Comparison of ENCODE assay signal across 23 cellular contexts in the genomic region with DNA sequence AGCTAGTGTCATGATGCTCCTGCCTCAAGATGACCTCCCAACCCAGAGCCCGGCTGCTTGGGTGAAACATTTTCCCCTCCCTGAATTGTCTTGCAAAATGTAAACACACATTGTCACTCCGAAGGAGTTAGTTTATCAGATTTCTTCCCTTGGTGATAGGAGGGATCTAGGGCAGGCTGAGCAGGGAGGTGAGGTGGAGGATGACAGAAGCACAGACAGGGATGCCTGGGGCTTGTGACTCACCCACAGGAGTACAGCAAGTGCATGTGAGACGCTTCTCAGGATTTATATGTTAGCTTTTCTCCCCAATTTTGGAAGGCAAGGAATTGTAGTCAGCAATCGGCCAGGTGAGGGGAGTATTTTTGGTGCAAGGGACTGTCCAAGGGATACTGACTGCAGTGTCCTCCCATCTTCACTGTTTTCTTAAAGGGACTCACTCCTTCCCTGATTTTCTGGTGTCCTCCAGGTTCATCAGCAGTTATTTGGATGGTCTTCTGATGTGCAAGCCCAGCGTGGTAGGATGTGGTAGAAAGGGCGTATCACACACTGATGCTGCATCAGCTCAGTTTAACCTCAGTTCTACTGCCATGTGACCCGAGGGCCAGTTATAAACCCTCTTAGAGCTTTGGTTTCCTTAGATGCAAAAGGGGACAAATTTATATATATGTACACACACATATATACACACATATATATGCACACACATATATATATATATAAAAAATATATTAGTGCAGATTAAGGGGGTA. TPM values are rescaled to one million over a fixed set of nuclear protein-coding genes. Genes with fewer than 3 reads are reported as not detected.
A peak's percentile ranks its signal among the peaks of the same experiment; 100 is the strongest.
DNase-seq lines count a peak whose midpoint lies in the region; FAIRE-seq and TF ChIP-seq lines count a peak whose summit lies in the region.
"Had no signal": no experiment of that assay in that cellular context is flagged by ENCODE, and none has a peak within 500 bp of the region (broad histone marks: within the 10 kb centered on the region; RNA-seq: fewer than 3 reads in every experiment).

No MANE protein-coding gene starts in this region.

- dilution Hi-C loops in mammary epithelial cell (cut with HindIII; ENCODE audit: low sequenced_read_pairs): no loop called here

- 41% methylated on average over 7 of the region's 7 CpGs for WGBS in mammary epithelial cell (ENCODE audit: low coverage, missing lambda C conversion rate)

- BruUV-seq in mammary epithelial cell (replicated peaks; lab: Mats Ljungman, UMichigan): no TSS peak

- H3K4me3 ChIP-seq in mammary epithelial cell (replicated peaks in 1 of 3; ENCODE audit: insufficient read depth in 1 of 3, low read depth in 2 of 3, low read length in 3 of 3): no peak overlapping the region
- H3K4me3 ChIP-seq in colonic mucosa: no peak overlapping the region
- H3K4me3 ChIP-seq: thoracic aorta had no signal

- H3K79me2 ChIP-seq in mammary epithelial cell (ENCODE audit: insufficient read depth, low read length): no peaks in the 10 kb centered on the region

- H3K27ac ChIP-seq in mammary epithelial cell (ENCODE audit: insufficient read depth, low read depth, low read length) (no peak overlapping the region), colonic mucosa (no peak overlapping the region)
- H3K27ac ChIP-seq: thoracic aorta, VCaP had no signal

- DNase-seq in A172 (ENCODE audit: low spot score): peak; percentile 50
- DNase-seq in HTR-8/SVneo (ENCODE audit: insufficient read length, low spot score): peak; percentile 29
- DNase-seq in mammary epithelial cell: peak; percentile 57
- DNase-seq in kidney tubule cell (ENCODE audit: low spot score): peak; percentile 53
- no peak for DNase-seq in colonic mucosa
- DNase-seq in NCI-H1417 treated with DMSO at 0.1 percent for 48 hours (lab: John Stamatoyannopoulos, UW): no peak
- no peak for DNase-seq in activated T-cell treated with anti-CD3 and anti-CD28 coated beads, Interleukin-2, amount 50 U/mL, for 48 hours
- no peak for DNase-seq in NCI-H2171 (lab: John Stamatoyannopoulos, UW)
- DNase-seq: 8988T; activated CD4-positive, alpha-beta T cell treated with anti-CD3 and anti-CD28 coated beads for 4 hours; activated CD8-positive, alpha-beta memory T cell treated with anti-CD3 and anti-CD28 coated beads for 24 hours; activated gamma-delta T cell; AML-193; CD4-positive, alpha-beta T cell; glutamatergic neuron; left cardiac atrium; MM.1S; NCI-H1417; NCI-H2107 had no signal

- CTCF ChIA-PET in mammary epithelial cell (lab: Charles Lee; ENCODE audit: low non-redundant PET): interaction anchor here (0.6 to 0.7 kb wide), 3 partner anchors 32 to 144 kb away, joined by 3 to 4 read pairs (median 3); no protein-coding TSS in a partner anchor

- TF ChIP-seq CTCF in mammary epithelial cell (conservative IDR thresholded peaks at IDR 0.05 in 1 of 2, IDR thresholded peaks at IDR 0.05 in 1 of 2; ENCODE audit: extremely low read depth in 1 of 2, insufficient read depth in 1 of 2, low read depth in 1 of 2, low read length in 2 of 2) (no peak), colonic mucosa (IDR thresholded peaks at IDR 0.05) (no peak)

- in situ Hi-C loops in mammary epithelial cell (cut with MboI; ENCODE audit: low sequenced_read_pairs in 2 of 2): loop anchor here (10.0 kb wide), 1 partner anchor 112 kb away; no protein-coding TSS in a partner anchor

- H3K9ac ChIP-seq in mammary epithelial cell (ENCODE audit: insufficient read depth, low read length) (no peak overlapping the region), colonic mucosa (ENCODE audit: low read depth in 2 of 2, low read length in 2 of 2) (no peak overlapping the region)

- H3K4me2 ChIP-seq in mammary epithelial cell (ENCODE audit: insufficient read depth, low read depth, low read length): no peak overlapping the region

- no peaks in the 10 kb centered on the region for H3K9me3 ChIP-seq in mammary epithelial cell (replicated peaks; ENCODE audit: insufficient read depth, low read length)
- H3K9me3 ChIP-seq in colonic mucosa: no peaks in the 10 kb centered on the region
- H3K9me3 ChIP-seq: thoracic aorta had no signal

- FAIRE-seq in HTR-8/SVneo (lab: Jason Lieb, UNC): no peak
- FAIRE-seq: H54 had no signal

- H3K27me3 ChIP-seq in mammary epithelial cell (ENCODE audit: insufficient read depth, low read length) (no peaks in the 10 kb centered on the region), colonic mucosa (no peaks in the 10 kb centered on the region)

- intact Hi-C loops in mammary epithelial cell (cut with micrococcal nuclease) (no loop called here), colonic mucosa (cut with DNase I) (no loop called here)

- H2AFZ ChIP-seq in mammary epithelial cell (ENCODE audit: low read depth, low read length): no peak overlapping the region

- H3K4me1 ChIP-seq in mammary epithelial cell (ENCODE audit: insufficient read depth, low read length): peaks cover 16% of the 10 kb centered on the region
- H3K4me1 ChIP-seq in colonic mucosa: no peaks in the 10 kb centered on the region

- H3K36me3 ChIP-seq in mammary epithelial cell (ENCODE audit: insufficient read depth, low read length) (no peaks in the 10 kb centered on the region), colonic mucosa (no peaks in the 10 kb centered on the region)
- H3K36me3 ChIP-seq: thoracic aorta had no signal

- no peaks in the 10 kb centered on the region for H4K20me1 ChIP-seq in mammary epithelial cell (ENCODE audit: insufficient read depth, low read length)

RNA-seq across cellular contexts. Expression of gene IGFBP7, which starts 46.2 kb away (rescaled TPM):
- total RNA-seq in A172 (2014; rRNA removed; shearing (Covaris generic)): 287 and 293 TPM in 2 replicates
- total RNA-seq in mammary epithelial cell (100 to 1,000 TPM in 1 of 2 donors, 10 to 100 TPM in 1; 73.4 to 300 TPM), colonic mucosa (10 to 100 TPM; 58.5 to 89.5 TPM)
- polyA plus RNA-seq in mammary epithelial cell: 159 TPM
- 42.0 TPM for polyA minus RNA-seq in mammary epithelial cell
- total RNA-seq: OCI-LY7 had no signal

Comparison
In these comparisons a context has a peak if more than half of its experiments do, and no peak if none do; other contexts are left out.
1. DNase-seq: peak in A172 (single experiment), HTR-8/SVneo (single experiment), mammary epithelial cell (single experiment) and kidney tubule cell (single experiment); none in colonic mucosa (single experiment), NCI-H1417 treated with DMSO at 0.1 percent for 48 hours (single experiment), activated T-cell treated with anti-CD3 and anti-CD28 coated beads, Interleukin-2, amount 50 U/mL, for 48 hours (0 of 2) and NCI-H2171 (single experiment).